17 cellular contexts compared by ENCODE assay signal in genomic region chr13:78239681-78240080, GRCh38.
DNase-seq lines count a peak whose midpoint lies in the region; ATAC-seq and TF ChIP-seq lines count a peak whose summit lies in the region.
"Had no signal": no experiment of that assay in that cellular context is flagged by ENCODE, and none has a peak within 500 bp of the region (broad histone marks: within the 10 kb centered on the region; RNA-seq: fewer than 3 reads in every experiment).

No MANE protein-coding gene starts in this region.

- H4K91ac ChIP-seq in IMR-90 (ENCODE audit: insufficient read depth, low read depth, low read length) = no peak overlapping the region

- no CpG with 5 or more reads among the region's 2 CpGs for WGBS in IMR-90 (ENCODE audit: extremely low coverage in 2 of 2, insufficient read length in 1 of 2), 2 experiments

- H2BK20ac ChIP-seq in IMR-90 (ENCODE audit: low read depth, low read length) = no peak overlapping the region

- peaks cover 4% of the 10 kb centered on the region for H3K27me3 ChIP-seq in IMR-90 (ENCODE audit: control insufficient read depth, insufficient read depth, low read length)
- H3K27me3 ChIP-seq: breast epithelium, hepatocyte, pancreas had no signal

- CTCF ChIA-PET in IMR-90 (lab: Yijun Ruan, JAX) (interaction anchor here (0.6 kb wide), 1 partner anchor 39 kb away, joined by 3 read pairs; no protein-coding TSS in a partner anchor), OCI-LY7 (lab: Charles Lee; ENCODE audit: unreplicated experiment) (no interaction called here)

- intact Hi-C loops in IMR-90 (cut with micrococcal nuclease) (no loop called here), OCI-LY7 (cut with micrococcal nuclease; ENCODE audit: unreplicated experiment) (no loop called here)

- H3K4me3 ChIP-seq in IMR-90 (ENCODE audit: insufficient read depth, low read depth, low read length) (no peak overlapping the region), OCI-LY7 (ENCODE audit: low read depth, low read length, poor library complexity, severe bottlenecking) (no peak overlapping the region)
- H3K4me3 ChIP-seq: breast epithelium, hepatocyte, pancreas had no signal

- no peak overlapping the region for H3K4me2 ChIP-seq in IMR-90 (ENCODE audit: low read depth, low read length)
- no peak overlapping the region for H3K4me2 ChIP-seq in OCI-LY7 (ENCODE audit: low read length)
- H3K4me2 ChIP-seq: hepatocyte had no signal

- BruUV-seq in IMR-90 (replicated peaks; lab: Mats Ljungman, UMichigan) = no TSS peak
- BruUV-seq in OCI-LY7 (replicated peaks; lab: Mats Ljungman, UMichigan) = no TSS peak

- H3K9me1 ChIP-seq in IMR-90 (ENCODE audit: insufficient read depth, low read length) = no peaks in the 10 kb centered on the region

- H2AK9ac ChIP-seq in IMR-90 (replicated peaks; ENCODE audit: low read depth, low read length, poor library complexity) = no peak overlapping the region

- DNase-seq in AML-193 (lab: John Stamatoyannopoulos, UW) (peak; percentile 32 to 67), IMR-90 (peak; percentile 1), SKM-1 (lab: John Stamatoyannopoulos, UW; ENCODE audit: unreplicated experiment) (peak; percentile 28), iPS-NIHi7 (ENCODE audit: extremely low spot score) (peak; percentile 17), OCI-LY7 (ENCODE audit: low spot score) (no peak), DMS 273 treated with DMSO at 0.1 percent for 48 hours (lab: John Stamatoyannopoulos, UW) (no peak), NCI-H510A treated with DMSO at 0.1 percent for 48 hours (lab: John Stamatoyannopoulos, UW) (no peak)
- DNase-seq: activated B cell treated with CpG ODN at 0.5 μM for 24 hours; activated CD8-positive, alpha-beta T cell treated with anti-CD3 and anti-CD28 coated beads for 36 hours; DMS153; kidney; NCI-H1417 treated with DMSO at 0.1 percent for 48 hours; pancreas had no signal

- H3K9ac ChIP-seq in IMR-90 (ENCODE audit: low read depth, low read length) = no peak overlapping the region

- H2BK120ac ChIP-seq in IMR-90 (ENCODE audit: low read depth, low read length) = no peak overlapping the region

- H3K14ac ChIP-seq in IMR-90 (replicated peaks; ENCODE audit: low read depth, low read length) = no peak overlapping the region

- H2AK5ac ChIP-seq in IMR-90 (ENCODE audit: low read depth, low read length) = no peak overlapping the region

- H3K27ac ChIP-seq in IMR-90 (ENCODE audit: insufficient read depth, low read length) (no peak overlapping the region), OCI-LY7 (ENCODE audit: low read depth, low read length, poor library complexity, severe bottlenecking) (no peak overlapping the region)
- H3K27ac ChIP-seq: breast epithelium, hepatocyte, pancreas had no signal

- no peaks in the 10 kb centered on the region for H3K79me1 ChIP-seq in IMR-90 (ENCODE audit: low read depth in 1 of 2, low read length in 2 of 2)

- no peak for TF ChIP-seq RAD21 in IMR-90 (IDR thresholded peaks at IDR 0.05; ENCODE audit: low read length)

- no peaks in the 10 kb centered on the region for H3K79me2 ChIP-seq in OCI-LY7 (ENCODE audit: insufficient read depth, low read depth, low read length)
- H3K79me2 ChIP-seq: hepatocyte had no signal

- no peak overlapping the region for H2AFZ ChIP-seq in IMR-90 (replicated peaks; ENCODE audit: low read length, poor library complexity)
- no peak overlapping the region for H2AFZ ChIP-seq in OCI-LY7 (ENCODE audit: low read length)
- H2AFZ ChIP-seq: hepatocyte had no signal

- H3K36me3 ChIP-seq in IMR-90 (ENCODE audit: control insufficient read depth, insufficient read depth, low read length) (no peaks in the 10 kb centered on the region), OCI-LY7 (ENCODE audit: insufficient read depth, low read length) (no peaks in the 10 kb centered on the region)
- H3K36me3 ChIP-seq: breast epithelium, pancreas had no signal

- H3K18ac ChIP-seq in IMR-90 (ENCODE audit: low read depth, low read length) = no peak overlapping the region

- no peak overlapping the region for H3K4ac ChIP-seq in IMR-90 (ENCODE audit: low read depth, low read length)

- no peak overlapping the region for H2BK5ac ChIP-seq in IMR-90 (ENCODE audit: low read depth, low read length, poor library complexity, severe bottlenecking)

- H4K5ac ChIP-seq in IMR-90 (ENCODE audit: low read depth, low read length) = no peak overlapping the region

- H3K4me1 ChIP-seq in IMR-90 (ENCODE audit: control insufficient read depth, insufficient read depth, low read length) (no peaks in the 10 kb centered on the region), OCI-LY7 (ENCODE audit: insufficient read depth, low read length, poor library complexity, severe bottlenecking) (no peaks in the 10 kb centered on the region)
- H3K4me1 ChIP-seq: breast epithelium, pancreas had no signal

- no peak overlapping the region for H3K56ac ChIP-seq in IMR-90 (ENCODE audit: extremely low read depth, insufficient read depth, low read length)

- H3K9me2 ChIP-seq in OCI-LY7 (ENCODE audit: insufficient read depth, low read length) = no peaks in the 10 kb centered on the region

- H4K20me1 ChIP-seq in IMR-90 (ENCODE audit: insufficient read depth, low read length) (no peaks in the 10 kb centered on the region), OCI-LY7 (ENCODE audit: insufficient read depth, low read length) (no peaks in the 10 kb centered on the region)

- H2BK15ac ChIP-seq in IMR-90 (ENCODE audit: low read depth, low read length) = no peak overlapping the region

- POLR2A ChIA-PET in IMR-90 (lab: Charles Lee; ENCODE audit: unreplicated experiment) = no interaction called here
- POLR2A ChIA-PET in OCI-LY7 (lab: Charles Lee) = interaction anchor here (1.1 to 1.8 kb wide), 2 partner anchors 15 to 108 kb away, joined by 3 to 4 read pairs; no protein-coding TSS in a partner anchor

- TF ChIP-seq CTCF in IMR-90 (conservative IDR thresholded peaks at IDR 0.05; ENCODE audit: low read depth, low read length) (no peak), OCI-LY7 (conservative IDR thresholded peaks at IDR 0.05; ENCODE audit: low read length) (no peak)

- dilution Hi-C loops in IMR-90 (cut with HindIII; ENCODE audit: low sequenced_read_pairs, unreplicated experiment) = no loop called here

- no peak overlapping the region for H3K23ac ChIP-seq in IMR-90 (ENCODE audit: low read depth, low read length)

- H4K8ac ChIP-seq in IMR-90 (ENCODE audit: low read depth in 2 of 2, low read length in 2 of 2) = no peak overlapping the region

- ATAC-seq in IMR-90 (ENCODE audit: low read depth) (no peak), HG03520 (IDR thresholded peaks at IDR 0.05; ENCODE audit: unreplicated experiment) (no peak)
- ATAC-seq: activated CD8-positive, alpha-beta T cell treated with anti-CD3 and anti-CD28 coated beads for 36 hours; pancreas; sciatic nerve had no signal

- H3K9me3 ChIP-seq in IMR-90 (ENCODE audit: control insufficient read depth, insufficient read depth, low read length) (no peaks in the 10 kb centered on the region), OCI-LY7 (ENCODE audit: low read length) (no peaks in the 10 kb centered on the region)
- H3K9me3 ChIP-seq: breast epithelium, pancreas had no signal

- in situ Hi-C loops in IMR-90 (cut with MboI; ENCODE audit: low sequenced_read_pairs) = no loop called here

- TF ChIP-seq POLR2A in IMR-90 (IDR thresholded peaks at IDR 0.05; ENCODE audit: low read depth, low read length) = no peak

TF ChIP-seq in IMR-90, 13 proteins besides CTCF, POLR2A, EP300 and RAD21:
- TF ChIP-seq SMC3 (IDR thresholded peaks at IDR 0.05; ENCODE audit: low read depth, low read length) = no peak
- no peak for TF ChIP-seq CEBPB (IDR thresholded peaks at IDR 0.05; ENCODE audit: low read depth, low read length)
- no peak for TF ChIP-seq MAZ (IDR thresholded peaks at IDR 0.05; ENCODE audit: borderline replicate concordance, low read depth, low read length)
- no peak for TF ChIP-seq MAFK (IDR thresholded peaks at IDR 0.05; ENCODE audit: low read depth, low read length)
- TF ChIP-seq BHLHE40 (IDR thresholded peaks at IDR 0.05; ENCODE audit: low read depth, low read length) = no peak
- TF ChIP-seq NFE2L2 (IDR thresholded peaks at IDR 0.05; ENCODE audit: low read depth, low read length) = no peak
- no peak for TF ChIP-seq RCOR1 (IDR thresholded peaks at IDR 0.05; ENCODE audit: insufficient replicate concordance, low read length)
TF ChIP-seq in IMR-90: peak in this region for 0.

Comparison
In these comparisons a context has a peak if more than half of its experiments do, and no peak if none do; other contexts are left out.
1. DNase-seq: peak in AML-193 (2 of 2), IMR-90 (single experiment), SKM-1 (single experiment) and iPS-NIHi7 (single experiment); none in OCI-LY7 (single experiment), DMS 273 treated with DMSO at 0.1 percent for 48 hours (single experiment) and NCI-H510A treated with DMSO at 0.1 percent for 48 hours (single experiment).